1 cellular context compared by ENCODE assay signal in genomic region chr10:95561200-95562177, GRCh38.
TF ChIP-seq lines count a peak whose summit lies in the region.

Gene SORBS1, minus strand, starts transcription at chr10:95561371. Its CDS starts 120,236 bp downstream, at chr10:95441135.

TF ChIP-seq in HepG2, 621 proteins besides CTCF, POLR2A, EP300 and RAD21 (continued from another document and continues in another):
- TF ChIP-seq ZEB1 (IDR thresholded peaks at IDR 0.05; ENCODE audit: insufficient replicate concordance, low read depth) (peak; percentile 50), GATAD1 (CRISPR knock-in tag; IDR thresholded peaks at IDR 0.05) (no peak), WIZ (CRISPR knock-in tag; IDR thresholded peaks at IDR 0.05) (no peak), ZKSCAN1 (IDR thresholded peaks at IDR 0.05; ENCODE audit: low read length) (0 out of 2 replicates have a peak, but pooled peaks have one; percentile 30), NFATC3 (CRISPR knock-in tag; IDR thresholded peaks at IDR 0.05) (no peak), ZNF501 (CRISPR knock-in tag; IDR thresholded peaks at IDR 0.05) (peak; percentile 55; the same call in 1 of the 2 replicates), ZSCAN12 (CRISPR knock-in tag; IDR thresholded peaks at IDR 0.05) (no peak), ZXDC (CRISPR knock-in tag; IDR thresholded peaks at IDR 0.05) (0 out of 2 replicates have a peak, but pooled peaks have one; percentile 70), FUBP1 (CRISPR knock-in tag; IDR thresholded peaks at IDR 0.05; ENCODE audit: borderline replicate concordance) (no peak), NFE2 (CRISPR knock-in tag; IDR thresholded peaks at IDR 0.05) (no peak), ZNF234 (CRISPR knock-in tag; conservative IDR thresholded peaks at IDR 0.05) (no peak), HMGXB4 (CRISPR knock-in tag; IDR thresholded peaks at IDR 0.05; ENCODE audit: borderline replicate concordance in 1 of 2, low read depth in 1 of 2) (peak in 1 of 2 experiments; percentile 20; a peak in 2 of 4 replicates), KLF11 (CRISPR knock-in tag; IDR thresholded peaks at IDR 0.05) (no peak), CENPX (CRISPR knock-in tag; IDR thresholded peaks at IDR 0.05) (no peak), ZNF639 (CRISPR knock-in tag; conservative IDR thresholded peaks at IDR 0.05) (peak; percentile 79; the same call in 1 of the 2 replicates), CENPT (CRISPR knock-in tag; IDR thresholded peaks at IDR 0.05; ENCODE audit: low read depth) (no peak), ZNF674 (CRISPR knock-in tag; IDR thresholded peaks at IDR 0.05; ENCODE audit: low read depth) (no peak), ISX (CRISPR knock-in tag; conservative IDR thresholded peaks at IDR 0.05) (no peak), NCOR1 (IDR thresholded peaks at IDR 0.05; ENCODE audit: borderline replicate concordance, low read length) (no peak), ZNF747 (CRISPR knock-in tag; IDR thresholded peaks at IDR 0.05; ENCODE audit: borderline replicate concordance) (no peak), HNF1B (CRISPR knock-in tag; IDR thresholded peaks at IDR 0.05) (no peak), PLSCR1 (CRISPR knock-in tag; IDR thresholded peaks at IDR 0.05; ENCODE audit: borderline replicate concordance) (no peak), ZNF713 (CRISPR knock-in tag; IDR thresholded peaks at IDR 0.05) (no peak), ZBTB49 (CRISPR knock-in tag; IDR thresholded peaks at IDR 0.05; ENCODE audit: borderline replicate concordance) (no peak), HNRNPUL1 (IDR thresholded peaks at IDR 0.05; ENCODE audit: low read depth, low read length) (no peak), CREBL2 (CRISPR knock-in tag; IDR thresholded peaks at IDR 0.05; ENCODE audit: borderline replicate concordance) (no peak), ZNF10 (CRISPR knock-in tag; IDR thresholded peaks at IDR 0.05; ENCODE audit: borderline replicate concordance, low read depth) (no peak), SP2 (CRISPR knock-in tag; IDR thresholded peaks at IDR 0.05) (peak; percentile 52), BHLHE40 (IDR thresholded peaks at IDR 0.05; ENCODE audit: low read length) (no peak), LRRFIP1 (CRISPR knock-in tag; conservative IDR thresholded peaks at IDR 0.05) (no peak), ARNT2 (CRISPR knock-in tag; IDR thresholded peaks at IDR 0.05; ENCODE audit: low read depth) (no peak; the same call in 1 of the 2 replicates), SIX4 (CRISPR knock-in tag; IDR thresholded peaks at IDR 0.05) (no peak), MXD4 (CRISPR knock-in tag; IDR thresholded peaks at IDR 0.05) (0 out of 2 replicates have a peak, but pooled peaks have one; percentile 64), KDM2A (CRISPR knock-in tag; IDR thresholded peaks at IDR 0.05; ENCODE audit: borderline replicate concordance, low read depth) (peak; percentile 60; the same call in 1 of the 2 replicates), ZBTB4 (CRISPR knock-in tag; IDR thresholded peaks at IDR 0.05; ENCODE audit: borderline replicate concordance) (no peak), FOXP4 (CRISPR knock-in tag; IDR thresholded peaks at IDR 0.05) (no peak), ZNF335 (CRISPR knock-in tag; IDR thresholded peaks at IDR 0.05) (no peak), ZNF263 (CRISPR knock-in tag; IDR thresholded peaks at IDR 0.05) (no peak), THYN1 (CRISPR knock-in tag; IDR thresholded peaks at IDR 0.05; ENCODE audit: borderline replicate concordance, low read depth) (no peak), JUN (CRISPR knock-in tag; IDR thresholded peaks at IDR 0.05) (no peak)
